14 cellular contexts compared by ENCODE assay signal in the genomic region with DNA sequence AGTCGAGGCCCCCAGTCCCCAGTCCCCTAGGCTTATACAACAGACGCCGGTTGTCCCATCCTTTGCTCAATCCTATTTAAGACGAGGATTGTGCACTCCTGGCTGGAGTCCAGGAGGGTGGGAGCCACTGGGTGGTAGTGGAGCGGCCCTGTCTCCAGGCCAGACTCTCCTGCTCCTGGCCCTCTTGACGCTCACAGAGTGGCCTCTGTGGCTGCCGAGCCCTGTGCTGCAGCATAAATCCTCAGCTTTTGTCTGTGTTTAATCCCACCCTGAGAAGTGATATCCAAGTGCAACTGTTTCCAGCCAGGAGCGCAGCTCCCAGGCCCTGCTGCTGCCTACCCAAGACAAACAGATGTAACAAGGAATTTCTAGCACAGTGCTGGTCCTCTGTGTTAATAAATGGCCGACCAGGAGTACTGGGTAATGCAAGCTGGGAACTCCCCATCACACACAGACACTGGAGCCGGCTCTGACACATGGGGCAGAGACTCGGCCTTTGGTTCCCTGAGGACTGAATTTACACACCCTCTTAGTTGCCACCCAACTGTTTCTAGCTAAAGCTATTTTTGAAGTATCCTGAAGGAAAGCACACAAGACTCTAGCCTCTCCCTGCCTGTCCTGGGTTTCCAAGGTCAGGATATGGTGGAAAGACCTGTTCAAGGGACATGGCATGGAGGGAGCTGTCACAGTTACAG.
DNase-seq lines count a peak whose midpoint lies in the region; ATAC-seq, FAIRE-seq and TF ChIP-seq lines count a peak whose summit lies in the region.
"Had no signal": no experiment of that assay in that cellular context is flagged by ENCODE, and none has a peak within 500 bp of the region (broad histone marks: within the 10 kb centered on the region; RNA-seq: fewer than 3 reads in every experiment).

No MANE protein-coding gene starts in this region.

- no peaks in the 10 kb centered on the region for H4K20me1 ChIP-seq in H1 (replicated peaks in 1 of 2; ENCODE audit: control insufficient read depth in 1 of 2, insufficient read depth in 2 of 2, low read length in 2 of 2)

- no peak overlapping the region for H3K4me2 ChIP-seq in H1 (ENCODE audit: insufficient read depth in 1 of 2, low read depth in 2 of 2, low read length in 2 of 2)

- H3K36me3 ChIP-seq in H1 (ENCODE audit: control insufficient read depth in 2 of 4, insufficient read depth in 4 of 4, low read length in 3 of 4) (0 out of 8 replicates have a peak, but pooled peaks cover 0 to 2% (median 0%) of the 10 kb centered on the region in 4 experiments), MG63 (no peaks in the 10 kb centered on the region)

- H4K5ac ChIP-seq in H1 (ENCODE audit: insufficient read length, low read depth, low read length), result no peak overlapping the region

- intact Hi-C loops in left colon (cut with DNase I, micrococcal nuclease), result no loop called here

- no peak for ATAC-seq in left lobe of liver
- peak; percentile 14 for ATAC-seq in stimulated activated effector memory CD8-positive, alpha-beta T cell treated with anti-CD3 and anti-CD28 coated beads, Interleukin-12 subunit alpha, Interleukin-12 subunit beta, amount 100 ng/mL, for 72 hours
- ATAC-seq in left colon, result no peak
- ATAC-seq: activated T-helper 17 cell treated with anti-CD3 and anti-CD28 coated beads, Interleukin-2, amount 50 U/mL, for 72 hours; GM12878 had no signal

- TF ChIP-seq CTCF in RWPE1 (conservative IDR thresholded peaks at IDR 0.05; ENCODE audit: low read depth) (no peak), H1 (IDR thresholded peaks at IDR 0.05; ENCODE audit: control extremely low read depth in 1 of 3, insufficient read depth in 1 of 3, low read depth in 1 of 3, low read length in 3 of 3) (no peak)

- no peak for TF ChIP-seq EP300 in H1 (IDR thresholded peaks at IDR 0.05; ENCODE audit: borderline replicate concordance in 1 of 2, low read depth in 2 of 2, low read length in 2 of 2)

- no peak overlapping the region for H3K18ac ChIP-seq in H1 (ENCODE audit: extremely low read depth, low read length)

- no peak overlapping the region for H2BK12ac ChIP-seq in H1 (ENCODE audit: low read depth, low read length)

- H4K8ac ChIP-seq in H1 (ENCODE audit: extremely low read depth, insufficient read depth, low read length), result peak overlapping the region; percentile 41; the same call in 1 of the 2 replicates

- H3K4me3 ChIP-seq in H1 (ENCODE audit: extremely low read depth in 1 of 4, insufficient read depth in 2 of 4, low read depth in 3 of 4, low read length in 4 of 4) (no peak overlapping the region), MG63 (no peak overlapping the region)
- H3K4me3 ChIP-seq: GM12878 had no signal

- no peak for FAIRE-seq in H1 (lab: Jason Lieb, UNC)
- FAIRE-seq: GM12878 had no signal

- CTCF ChIA-PET in RWPE1 (lab: Yijun Ruan, JAX), result no interaction called here
- CTCF ChIA-PET in H1 (lab: Charles Lee; ENCODE audit: partially characterized antibody), result interaction anchor here (0.9 to 1.9 kb wide), 3 partner anchors 13 to 32 kb away, joined by 3 to 6 read pairs (median 3); no protein-coding TSS in a partner anchor

- no peak overlapping the region for H3K14ac ChIP-seq in H1 (ENCODE audit: insufficient read length)

- no peak overlapping the region for H2AFZ ChIP-seq in H1 (ENCODE audit: low read length)

- H3K4me1 Mint-ChIP-seq in stimulated activated effector memory CD8-positive, alpha-beta T cell treated with anti-CD3 and anti-CD28 coated beads, Interleukin-12 subunit alpha, Interleukin-12 subunit beta, amount 100 ng/mL, for 72 hours, result no peaks in the 10 kb centered on the region
- H3K4me1 Mint-ChIP-seq: activated CD4-positive, alpha-beta T cell treated with anti-CD3 and anti-CD28 coated beads, Interleukin-2, amount 10 ng/mL, durations not matched to agents 7 days and 5 days; activated T-helper 17 cell treated with anti-CD3 and anti-CD28 coated beads, Interleukin-2, amount 50 U/mL, for 72 hours; immature natural killer cell had no signal

- H3K23me2 ChIP-seq in H1 (ENCODE audit: low read depth, low read length), result no peaks in the 10 kb centered on the region

- no peak overlapping the region for H2BK120ac ChIP-seq in H1 (replicated peaks; ENCODE audit: low read depth, low read length)

- H2AK5ac ChIP-seq in H1 (ENCODE audit: low read depth, low read length), result no peak overlapping the region

- H2BK5ac ChIP-seq in H1 (ENCODE audit: low read depth, low read length), result no peak overlapping the region

- no peak overlapping the region for H3K4me3 Mint-ChIP-seq in stimulated activated effector memory CD8-positive, alpha-beta T cell treated with anti-CD3 and anti-CD28 coated beads, Interleukin-12 subunit alpha, Interleukin-12 subunit beta, amount 100 ng/mL, for 72 hours
- H3K4me3 Mint-ChIP-seq: activated CD4-positive, alpha-beta T cell treated with anti-CD3 and anti-CD28 coated beads, Interleukin-2, amount 10 ng/mL, durations not matched to agents 7 days and 5 days; activated T-helper 17 cell treated with anti-CD3 and anti-CD28 coated beads, Interleukin-2, amount 50 U/mL, for 72 hours; immature natural killer cell had no signal

- 89% methylated on average over 11 of the region's 11 CpGs; no CpG with 5 or more reads in 1 of the 2 experiments for WGBS in H1 (ENCODE audit: extremely low coverage in 1 of 2, insufficient coverage in 1 of 2, insufficient read length in 1 of 2, insufficient replicate concordance in 2 of 2, low coverage in 1 of 2, low lambda C conversion rate in 2 of 2, missing lambda C conversion rate in 1 of 2), 2 experiments

- H3K56ac ChIP-seq in H1 (replicated peaks; ENCODE audit: insufficient read length, low read depth, low read length), result no peak overlapping the region

- H3K9me3 ChIP-seq in H1 (ENCODE audit: insufficient read depth in 2 of 2, low read depth in 1 of 2, low read length in 1 of 2) (no peaks in the 10 kb centered on the region), MG63 (no peaks in the 10 kb centered on the region)

- H2BK15ac ChIP-seq in H1 (ENCODE audit: low read length), result no peak overlapping the region

- peaks cover 1 to 7% (median 3%) of the 10 kb centered on the region in 4 experiments; a peak in 5 of 7 replicates for H3K4me1 ChIP-seq in H1 (replicated peaks in 1 of 4; ENCODE audit: control insufficient read depth in 3 of 4, insufficient read depth in 4 of 4, low read length in 3 of 4)

- no peak overlapping the region for H3K4ac ChIP-seq in H1 (replicated peaks; ENCODE audit: insufficient read length, low read depth, low read length)

- H3K23ac ChIP-seq in H1 (ENCODE audit: insufficient read length), result no peak overlapping the region

- POLR2A ChIA-PET in RWPE1 (lab: Yijun Ruan, JAX; ENCODE audit: low non-redundant PET) (no interaction called here), H1 (lab: Charles Lee; ENCODE audit: partially characterized antibody) (interaction anchor here (1.0 kb wide), 1 partner anchor 55 kb away, joined by 3 read pairs; no protein-coding TSS in a partner anchor)

- H3K27ac Mint-ChIP-seq in stimulated activated effector memory CD8-positive, alpha-beta T cell treated with anti-CD3 and anti-CD28 coated beads, Interleukin-12 subunit alpha, Interleukin-12 subunit beta, amount 100 ng/mL, for 72 hours, result no peak overlapping the region
- H3K27ac Mint-ChIP-seq: activated CD4-positive, alpha-beta T cell treated with anti-CD3 and anti-CD28 coated beads, Interleukin-2, amount 10 ng/mL, durations not matched to agents 7 days and 5 days; activated T-helper 17 cell treated with anti-CD3 and anti-CD28 coated beads, Interleukin-2, amount 50 U/mL, for 72 hours; immature natural killer cell had no signal

- H3K79me1 ChIP-seq in H1 (ENCODE audit: low read depth, low read length), result no peaks in the 10 kb centered on the region

- H3K27ac ChIP-seq in RWPE1 (peak overlapping the region; percentile 68), H1 (ENCODE audit: low read depth, low read length) (no peak overlapping the region)

- no peaks in the 10 kb centered on the region for H3K79me2 ChIP-seq in H1 (ENCODE audit: control insufficient read depth in 1 of 2, insufficient read depth in 2 of 2, low read length in 2 of 2)

- no peak overlapping the region for H4K91ac ChIP-seq in H1 (replicated peaks; ENCODE audit: insufficient read length, low read length)

- H2BK20ac ChIP-seq in H1 (ENCODE audit: low read length), result no peak overlapping the region

- H3K9me3 Mint-ChIP-seq in stimulated activated effector memory CD8-positive, alpha-beta T cell treated with anti-CD3 and anti-CD28 coated beads, Interleukin-12 subunit alpha, Interleukin-12 subunit beta, amount 100 ng/mL, for 72 hours, result no peaks in the 10 kb centered on the region
- H3K9me3 Mint-ChIP-seq: activated CD4-positive, alpha-beta T cell treated with anti-CD3 and anti-CD28 coated beads, Interleukin-2, amount 10 ng/mL, durations not matched to agents 7 days and 5 days; activated T-helper 17 cell treated with anti-CD3 and anti-CD28 coated beads, Interleukin-2, amount 50 U/mL, for 72 hours; immature natural killer cell had no signal

- DNase-seq in RWPE1 (ENCODE audit: low spot score) (no peak), H1 (ENCODE audit: low read depth in 1 of 2, low spot score in 2 of 2) (no peak), left lobe of liver (ENCODE audit: low spot score) (peak; percentile 32), MG63 (no peak), left colon (no peak)
- no peak for DNase-seq in stimulated activated effector memory CD8-positive, alpha-beta T cell treated with anti-CD3 and anti-CD28 coated beads, Interleukin-12 subunit alpha, Interleukin-12 subunit beta, amount 100 ng/mL, for 72 hours (ENCODE audit: low spot score in 2 of 2)
- DNase-seq in activated CD4-positive, alpha-beta T cell treated with anti-CD3 and anti-CD28 coated beads, Interleukin-2, amount 50 U/mL, for 1 hour, result no peak
- DNase-seq: activated CD4-positive, alpha-beta T cell treated with anti-CD3 and anti-CD28 coated beads, Interleukin-2, amount 10 ng/mL, durations not matched to agents 7 days and 5 days; immature natural killer cell; NCI-H1436; NK-92 treated with Interleukin-12 subunit alpha and Interleukin-12 subunit beta, amount 100 ng/mL, for 24 hours; SW 1271 had no signal

- H3K27me3 ChIP-seq in H1 (replicated peaks in 1 of 4; ENCODE audit: control insufficient read depth in 3 of 4, extremely low read depth in 1 of 4, insufficient read depth in 3 of 4, low read length in 3 of 4) (no peaks in the 10 kb centered on the region), MG63 (no peaks in the 10 kb centered on the region)

- TF ChIP-seq POLR2A in H1 (IDR thresholded peaks at IDR 0.05; ENCODE audit: control extremely low read depth in 1 of 2, low read depth in 2 of 2, low read length in 2 of 2), result no peak

- no peak for TF ChIP-seq RAD21 in H1 (IDR thresholded peaks at IDR 0.05 in 1 of 2, conservative IDR thresholded peaks at IDR 0.05 in 1 of 2; ENCODE audit: low read depth in 2 of 2, low read length in 2 of 2)

- H3K36me3 Mint-ChIP-seq in stimulated activated effector memory CD8-positive, alpha-beta T cell treated with anti-CD3 and anti-CD28 coated beads, Interleukin-12 subunit alpha, Interleukin-12 subunit beta, amount 100 ng/mL, for 72 hours, result no peaks in the 10 kb centered on the region

- no peak overlapping the region for H3K9ac ChIP-seq in H1 (replicated peaks in 1 of 4; ENCODE audit: extremely low read depth in 1 of 4, low read depth in 3 of 4, low read length in 3 of 4)

TF ChIP-seq in H1, 55 proteins besides CTCF, POLR2A, EP300 and RAD21:
- TF ChIP-seq SUZ12 (IDR thresholded peaks at IDR 0.05; ENCODE audit: low read length), result no peak
